Comparison of ENCODE assay signal across 26 cellular contexts in genomic region chr18:32156855-32157254, GRCh38. TPM values are rescaled to one million over a fixed set of nuclear protein-coding genes. Genes with fewer than 3 reads are reported as not detected.
"Had no signal": no experiment of that assay in that cellular context is flagged by ENCODE, and none has a peak within 500 bp of the region (broad histone marks: within the 10 kb centered on the region; RNA-seq: fewer than 3 reads in every experiment).

No MANE protein-coding gene starts in this region.

- DNase-seq: activated CD4-positive, alpha-beta T cell treated with anti-CD3 and anti-CD28 coated beads for 36 hours; activated CD4-positive, alpha-beta T cell treated with anti-CD3 and anti-CD28 coated beads, Interleukin-2, amount 10 ng/mL, durations not matched to agents 7 days and 5 days; activated CD4-positive, alpha-beta T cell treated with anti-CD3 and anti-CD28 coated beads, Interleukin-2, amount 50 U/mL, for 48 hours; activated CD8-positive, alpha-beta T cell treated with anti-CD3 and anti-CD28 coated beads, Interleukin-2, amount 10 ng/mL, durations not matched to agents 7 days and 5 days; activated gamma-delta T cell; activated naive CD4-positive, alpha-beta T cell treated with Interleukin-2 at 50 U/mL for 16 hours; activated naive CD8-positive, alpha-beta T cell treated with anti-CD3 and anti-CD28 coated beads, Interleukin-2, amount 10 ng/mL, durations not matched to agents 7 days and 5 days; activated T-cell treated with anti-CD3 and anti-CD28 coated beads, Interleukin-2, amount 50 U/mL, for 24 hours; amygdala; colonic mucosa; MM.1S; NCI-H1092; NCI-H1436 treated with DMSO at 0.1 percent for 48 hours; NCI-H1694 treated with DMSO at 0.1 percent for 48 hours; NCI-H2029; NCI-H345; NCI-H526; NCI-H748 treated with DMSO at 0.1 percent for 48 hours; NK-92 treated with Interleukin-12 subunit alpha and Interleukin-12 subunit beta, amount 100 ng/mL, for 24 hours; PC-9; SHP77; T1000 had no signal

- ATAC-seq: activated CD4-positive, alpha-beta T cell treated with anti-CD3 and anti-CD28 coated beads for 36 hours; activated CD8-positive, alpha-beta T cell treated with anti-CD3 and anti-CD28 coated beads, Interleukin-2, amount 10 ng/mL, durations not matched to agents 7 days and 5 days had no signal

RNA-seq across cellular contexts. Expression of gene MEP1B, which starts 33.0 kb away (rescaled TPM):
- total RNA-seq: activated CD4-positive, alpha-beta T cell treated with anti-CD3 and anti-CD28 coated beads for 36 hours; activated CD4-positive, alpha-beta T cell treated with anti-CD3 and anti-CD28 coated beads, Interleukin-2, amount 10 ng/mL, durations not matched to agents 7 days and 5 days; activated CD8-positive, alpha-beta T cell treated with anti-CD3 and anti-CD28 coated beads, Interleukin-2, amount 10 ng/mL, durations not matched to agents 7 days and 5 days; activated naive CD8-positive, alpha-beta T cell treated with anti-CD3 and anti-CD28 coated beads, Interleukin-2, amount 10 ng/mL, durations not matched to agents 7 days and 5 days; ascending aorta; chondrocyte; LHCN-M2; PC-9; SK-MEL-5 had no signal
